In the genomic region with DNA sequence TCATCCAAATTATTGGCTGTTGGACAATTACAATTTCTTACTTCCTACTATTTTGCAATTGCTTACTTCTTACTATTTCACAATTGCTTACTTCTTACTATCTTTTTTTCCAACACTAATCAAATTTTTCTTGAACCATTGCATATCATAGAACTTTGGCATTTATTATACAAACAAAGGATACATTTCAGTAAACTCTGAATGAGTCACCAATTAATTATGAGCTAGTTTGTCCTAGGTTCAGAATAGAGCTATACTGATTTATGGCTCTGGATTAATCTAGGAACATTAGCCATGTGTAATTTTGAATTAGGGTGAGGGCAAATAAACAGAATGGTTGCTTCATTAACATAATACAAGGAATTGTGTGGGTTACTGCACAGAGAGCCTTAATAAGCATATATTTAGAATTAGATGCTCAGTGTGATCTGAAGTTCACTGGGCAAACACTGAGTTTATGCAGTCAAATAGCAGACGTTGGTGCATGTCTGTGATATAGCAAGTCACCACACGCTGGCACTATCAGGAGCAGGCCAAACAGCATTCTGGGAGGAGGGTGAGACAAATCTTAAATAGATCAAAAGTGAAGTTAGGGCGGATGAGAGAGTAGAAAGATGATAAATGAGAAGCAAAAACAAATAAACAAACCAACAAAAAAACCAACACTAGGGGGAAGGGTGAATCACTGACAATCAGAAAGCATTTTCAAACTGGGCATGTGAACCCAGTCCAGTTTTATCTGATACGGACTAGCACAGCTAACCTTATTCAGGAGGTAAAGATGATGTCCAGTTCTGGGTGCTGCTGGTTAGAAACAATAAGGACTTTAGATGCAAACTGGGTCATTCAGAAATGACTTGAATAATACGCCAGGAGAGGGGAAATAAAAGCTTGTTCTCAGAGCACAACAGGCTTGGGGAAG, we compare ENCODE assay signal across 15 cellular contexts. TPM values are rescaled to one million over a fixed set of nuclear protein-coding genes. Genes with fewer than 3 reads are reported as not detected.
A peak's percentile ranks its signal among the peaks of the same experiment; 100 is the strongest.
DNase-seq lines count a peak whose midpoint lies in the region; ATAC-seq and TF ChIP-seq lines count a peak whose summit lies in the region.
"Had no signal": no experiment of that assay in that cellular context is flagged by ENCODE, and none has a peak within 500 bp of the region (broad histone marks: within the 10 kb centered on the region; RNA-seq: fewer than 3 reads in every experiment).

No MANE protein-coding gene starts in this region.

- peaks cover 0 to 22% (median 4%) of the 10 kb centered on the region in 9 donors for H3K4me1 ChIP-seq in heart right ventricle

- H3K9me3 ChIP-seq in heart right ventricle, result peaks cover 0 to 5% (median 0%) of the 10 kb centered on the region in 11 donors
- H3K9me3 ChIP-seq: BLaER1 had no signal

- H3K36me3 ChIP-seq in heart right ventricle, result no peaks in the 10 kb centered on the region
- H3K36me3 ChIP-seq: BLaER1, cardiac muscle cell had no signal

- POLR2A ChIA-PET in RWPE1 (lab: Yijun Ruan, JAX; ENCODE audit: low non-redundant PET), result no interaction called here

- H3K27ac ChIP-seq in heart right ventricle (peak overlapping the region in 1 of 10 donors; percentile 4), RWPE1 (no peak overlapping the region)
- H3K27ac ChIP-seq: BLaER1, cardiac muscle cell had no signal

- DNase-seq in Right ventricle myocardium superior, result no peak
- no peak for DNase-seq in heart right ventricle
- peak; percentile 56 for DNase-seq in RWPE1 (ENCODE audit: low spot score)
- peak; percentile 45 for DNase-seq in foreskin melanocyte
- DNase-seq in DMS153 treated with DMSO at 0.1 percent for 48 hours (lab: John Stamatoyannopoulos, UW; ENCODE audit: unreplicated experiment), result no peak
- DNase-seq in NCI-H748 (lab: John Stamatoyannopoulos, UW; ENCODE audit: unreplicated experiment), result no peak
- DNase-seq: head of caudate nucleus; stimulated activated CD4-positive, alpha-beta T cell treated with anti-CD3 and anti-CD28 coated beads, Interleukin-12 subunit alpha, Interleukin-12 subunit beta, amount 100 ng/mL, for 4 hours; T-helper 9 cell had no signal

- H3K4me3 ChIP-seq in heart right ventricle, result no peak overlapping the region
- H3K4me3 ChIP-seq: BLaER1, cardiac muscle cell, GM12878 had no signal

- CTCF ChIA-PET in RWPE1 (lab: Yijun Ruan, JAX), result interaction anchor here (0.6 to 1.3 kb wide), 3 partner anchors 9 to 889 kb away, joined by 3 to 9 read pairs (median 5); no protein-coding TSS in a partner anchor

- TF ChIP-seq CTCF in heart right ventricle (IDR thresholded peaks at IDR 0.05), result no peak
- 0 out of 2 replicates have a peak, but pooled peaks have one; percentile 7 for TF ChIP-seq CTCF in RWPE1 (conservative IDR thresholded peaks at IDR 0.05; ENCODE audit: low read depth)

- WGBS in heart right ventricle, 2 donors, result 47 to 54% methylated on average over 5 of the region's 5 CpGs

- no peaks in the 10 kb centered on the region for H3K27me3 ChIP-seq in heart right ventricle
- H3K27me3 ChIP-seq: BLaER1, cardiac muscle cell had no signal

- peak; percentile 60 for ATAC-seq in Right ventricle myocardium superior (ENCODE audit: poor library complexity)
- ATAC-seq in heart right ventricle, result no peak
- ATAC-seq in GM21737 (IDR thresholded peaks at IDR 0.05; ENCODE audit: unreplicated experiment), result no peak
- no peak for ATAC-seq in GM18520 (IDR thresholded peaks at IDR 0.05; ENCODE audit: unreplicated experiment)
- ATAC-seq: GM12878; stimulated activated memory B cell treated with anti-CD40 and anti-IgM and Interleukin-4, amounts not matched to agents 10 μg/mL and 1 μg/mL and 100 μg/mL, for 72 hours had no signal

- intact Hi-C loops in Right ventricle myocardium superior (cut with DNase I), result no loop called here
- intact Hi-C loops in heart right ventricle (cut with DNase I), result loop anchor here in 1 of 10 donors (10.0 kb wide), 1 partner anchor 79 kb away; no protein-coding TSS in a partner anchor

RNA-seq across cellular contexts. Expression of a gene that starts 21.4 kb away (rescaled TPM):
- total RNA-seq in Right ventricle myocardium superior, result not detected
- not detected for total RNA-seq in heart right ventricle
- polyA plus RNA-seq in heart right ventricle, result not detected
- total RNA-seq: cardiac muscle cell, GM12878 had no signal
- polyA plus RNA-seq: cardiac muscle cell, GM12878 had no signal

RNA-seq across cellular contexts. Expression of a gene that starts 41.5 kb away (rescaled TPM):
- total RNA-seq in Right ventricle myocardium superior, result 9.5 TPM
- 10 to 100 TPM in 9 of 10 donors, 1 to 10 TPM in 1; 9.1 to 15.8 (median 12.8) TPM for total RNA-seq in heart right ventricle
- polyA plus RNA-seq in heart right ventricle, result 10 to 100 TPM in 1 of 2 donors, 1 to 10 TPM in 1; 8.4 to 10.0 TPM

Comparison
In these comparisons a context has a peak if more than half of its experiments do, and no peak if none do; other contexts are left out.
1. DNase-seq: peak in RWPE1 (single experiment) and foreskin melanocyte (single experiment); none in Right ventricle myocardium superior (single experiment), heart right ventricle (0 of 2), DMS153 treated with DMSO at 0.1 percent for 48 hours (single experiment) and NCI-H748 (single experiment).